ENCODE assay signal across 1 cellular context in genomic region chr19:47901370-47901769, GRCh38.
TF ChIP-seq lines count a peak whose summit lies in the region.

No MANE protein-coding gene starts in this region.

TF ChIP-seq in HepG2, 621 proteins besides CTCF, POLR2A, EP300 and RAD21:
- TF ChIP-seq ZNF646 (CRISPR knock-in tag; IDR thresholded peaks at IDR 0.05) = no peak
- TF ChIP-seq ZNF891 (CRISPR knock-in tag; IDR thresholded peaks at IDR 0.05) = no peak
- TF ChIP-seq ZMYM2 (CRISPR knock-in tag; IDR thresholded peaks at IDR 0.05) = no peak
- TF ChIP-seq HNF1B (CRISPR knock-in tag; IDR thresholded peaks at IDR 0.05) = no peak
- no peak for TF ChIP-seq ZNF768 (CRISPR knock-in tag; IDR thresholded peaks at IDR 0.05)
- no peak for TF ChIP-seq HMGA1 (CRISPR knock-in tag; conservative IDR thresholded peaks at IDR 0.05)
- no peak for TF ChIP-seq SMYD3 (CRISPR knock-in tag; IDR thresholded peaks at IDR 0.05)
- no peak for TF ChIP-seq ARID2 (CRISPR knock-in tag; IDR thresholded peaks at IDR 0.05; ENCODE audit: borderline replicate concordance)
- TF ChIP-seq ZKSCAN1 (IDR thresholded peaks at IDR 0.05; ENCODE audit: low read length) = no peak
- no peak for TF ChIP-seq NCOR1 (IDR thresholded peaks at IDR 0.05; ENCODE audit: borderline replicate concordance, low read length)
- TF ChIP-seq ZNF672 (CRISPR knock-in tag; IDR thresholded peaks at IDR 0.05) = no peak
- no peak for TF ChIP-seq MTERF4 (CRISPR knock-in tag; IDR thresholded peaks at IDR 0.05)
- TF ChIP-seq ZNF136 (CRISPR knock-in tag; IDR thresholded peaks at IDR 0.05; ENCODE audit: low read depth) = no peak
- no peak for TF ChIP-seq KDM5B (CRISPR knock-in tag; IDR thresholded peaks at IDR 0.05; ENCODE audit: borderline replicate concordance)
- no peak for TF ChIP-seq SIN3B (IDR thresholded peaks at IDR 0.05; ENCODE audit: low read length)
- no peak for TF ChIP-seq SALL1 (CRISPR knock-in tag; IDR thresholded peaks at IDR 0.05)
- no peak for TF ChIP-seq CC2D1A (CRISPR knock-in tag; IDR thresholded peaks at IDR 0.05)
- TF ChIP-seq ZNF570 (CRISPR knock-in tag; IDR thresholded peaks at IDR 0.05; ENCODE audit: borderline replicate concordance) = no peak
- TF ChIP-seq NFIC (IDR thresholded peaks at IDR 0.05; ENCODE audit: low read length) = no peak
- TF ChIP-seq ZNF614 (CRISPR knock-in tag; IDR thresholded peaks at IDR 0.05; ENCODE audit: borderline replicate concordance) = no peak
